17 cellular contexts compared by ENCODE assay signal in the genomic region with DNA sequence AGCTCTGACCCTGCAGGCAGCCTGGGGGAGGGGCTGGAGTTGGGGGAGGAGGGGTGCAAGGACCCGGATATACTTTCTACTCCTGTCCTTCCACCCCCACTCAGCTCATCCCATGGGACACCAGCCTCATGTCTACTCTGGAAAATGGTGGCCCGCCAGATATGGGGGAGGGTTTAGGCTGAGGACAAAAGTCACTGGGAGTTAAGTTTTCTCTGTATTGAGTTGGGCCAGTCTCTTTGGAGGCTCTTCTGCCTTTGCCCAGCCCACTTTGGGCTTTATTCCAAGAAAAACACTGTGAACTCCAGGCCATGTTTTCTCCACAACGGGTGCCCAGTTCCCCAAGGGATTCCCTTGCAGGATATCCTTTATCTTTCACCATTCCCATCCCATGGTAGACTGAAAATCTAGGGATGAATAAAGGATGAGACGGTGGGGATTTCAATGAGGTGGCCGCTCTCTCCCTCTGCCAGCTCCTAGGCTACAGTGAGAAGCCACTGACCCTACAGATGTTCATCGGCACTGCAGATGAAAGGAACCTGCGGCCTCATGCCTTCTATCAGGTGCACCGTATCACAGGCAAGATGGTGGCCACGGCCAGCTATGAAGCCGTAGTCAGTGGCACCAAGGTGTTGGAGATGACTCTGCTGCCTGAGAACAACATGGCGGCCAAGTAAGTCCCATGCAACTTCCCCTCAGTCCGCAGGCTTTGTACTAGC. TPM values are rescaled to one million over a fixed set of nuclear protein-coding genes. Genes with fewer than 3 reads are reported as not detected.
A peak's percentile ranks its signal among the peaks of the same experiment; 100 is the strongest.
DNase-seq lines count a peak whose midpoint lies in the region; ATAC-seq and TF ChIP-seq lines count a peak whose summit lies in the region.
"Had no signal": no experiment of that assay in that cellular context is flagged by ENCODE, and none has a peak within 500 bp of the region (broad histone marks: within the 10 kb centered on the region; RNA-seq: fewer than 3 reads in every experiment).

No MANE protein-coding gene starts in this region.

- intact Hi-C loops in sciatic nerve (cut with DNase I) = no loop called here

- no peaks in the 10 kb centered on the region for H3K79me2 ChIP-seq in SK-N-SH (ENCODE audit: insufficient read depth)

- POLR2A ChIA-PET in SK-N-SH (lab: Yijun Ruan, JAX) = no interaction called here

- no peak overlapping the region; a peak in 1 of 4 replicates for H3K27ac ChIP-seq in SK-N-SH (ENCODE audit: low read depth in 2 of 2, low read length in 1 of 2)
- H3K27ac ChIP-seq: epithelial cell of prostate, neutrophil had no signal

- H3K27me3 ChIP-seq in SK-N-SH (ENCODE audit: insufficient read depth) = no peaks in the 10 kb centered on the region

- no peak overlapping the region for H3K4me2 ChIP-seq in SK-N-SH

- no peak for TF ChIP-seq CTCF in SK-N-SH (IDR thresholded peaks at IDR 0.05)
- TF ChIP-seq CTCF in fibroblast of villous mesenchyme (IDR thresholded peaks at IDR 0.05; ENCODE audit: insufficient read depth, low read depth, low read length) = no peak

- no peaks in the 10 kb centered on the region for H3K9me3 ChIP-seq in SK-N-SH
- H3K9me3 ChIP-seq: Caco-2, neutrophil had no signal

- no peak for ATAC-seq in SK-N-SH treated with all-trans-retinoic acid at 6 μM for 48 hours
- ATAC-seq in sciatic nerve = no peak
- no peak for ATAC-seq in GM21381 (IDR thresholded peaks at IDR 0.05; ENCODE audit: unreplicated experiment)
- ATAC-seq: activated T-cell treated with anti-CD3 and anti-CD28 coated beads, Interleukin-2, amount 50 U/mL, for 4 hours; stimulated activated memory B cell treated with anti-CD40 and anti-IgM and Interleukin-4, amounts not matched to agents 10 μg/mL and 1 μg/mL and 100 μg/mL, for 72 hours had no signal

- CTCF ChIA-PET in SK-N-SH (lab: Yijun Ruan, JAX) = interaction anchor here (1.0 to 6.2 kb wide), 4 partner anchors 10 to 58 kb away, joined by 3 to 44 read pairs (median 4); a partner anchor contains a TSS

- no peaks in the 10 kb centered on the region for H4K20me1 ChIP-seq in SK-N-SH (ENCODE audit: insufficient read depth)

- H3K36me3 ChIP-seq in SK-N-SH (replicated peaks in 1 of 2; ENCODE audit: control insufficient read depth in 1 of 2, insufficient read depth in 2 of 2, low read length in 1 of 2) = peaks cover 0 to 24% of the 10 kb centered on the region in 2 experiments
- H3K36me3 ChIP-seq: neutrophil had no signal

- DNase-seq in SK-N-SH (peak; percentile 44), RPMI7951 (ENCODE audit: low read depth) (peak; percentile 59), fibroblast of villous mesenchyme (ENCODE audit: low read depth) (peak; percentile 28), sciatic nerve (ENCODE audit: low spot score) (peak; percentile 67), NAMALWA (ENCODE audit: low spot score) (no peak), mucosa of gallbladder (ENCODE audit: low spot score) (no peak)
- DNase-seq: activated CD4-positive, alpha-beta T cell treated with anti-CD3 and anti-CD28 coated beads, Interleukin-2, amount 50 U/mL, for 48 hours; activated T-cell treated with anti-CD3 and anti-CD28 coated beads, Interleukin-2, amount 50 U/mL, for 4 hours; Caco-2; NCI-H446; trophoblast cell had no signal

- 75% methylated on average over 8 of the region's 12 CpGs for WGBS in SK-N-SH (ENCODE audit: low lambda C conversion rate)

- H2AFZ ChIP-seq in SK-N-SH (ENCODE audit: low read depth) = no peak overlapping the region

- H3K4me1 ChIP-seq in SK-N-SH (ENCODE audit: control insufficient read depth in 1 of 2, insufficient read depth in 2 of 2, low read depth in 1 of 2, low read length in 1 of 2) = peaks cover 3 to 16% of the 10 kb centered on the region in 2 experiments; a peak in 2 of 4 replicates
- H3K4me1 ChIP-seq: Caco-2 had no signal

- no peaks in the 10 kb centered on the region for H3K9me2 ChIP-seq in SK-N-SH

- TF ChIP-seq RAD21 in SK-N-SH (IDR thresholded peaks at IDR 0.05; ENCODE audit: low read length) = no peak

- H3K4me3 ChIP-seq in SK-N-SH (ENCODE audit: low read depth in 2 of 2, low read length in 1 of 2) = no peak overlapping the region
- no peak overlapping the region for H3K4me3 ChIP-seq in fibroblast of villous mesenchyme (ENCODE audit: low read depth, low read length)

- H3K9ac ChIP-seq in SK-N-SH = no peak overlapping the region

- no peak for TF ChIP-seq EP300 in SK-N-SH (IDR thresholded peaks at IDR 0.05; ENCODE audit: borderline replicate concordance in 1 of 2, low read depth in 1 of 2, low read length in 1 of 2)

- H3F3A ChIP-seq in SK-N-SH (replicated peaks; ENCODE audit: insufficient read depth) = no peaks in the 10 kb centered on the region

TF ChIP-seq in SK-N-SH, 30 proteins besides CTCF, POLR2A, EP300 and RAD21:
- TF ChIP-seq GABPA (IDR thresholded peaks at IDR 0.05; ENCODE audit: low read depth) (no peak), NFIC (IDR thresholded peaks at IDR 0.05; ENCODE audit: borderline replicate concordance) (0 out of 2 replicates have a peak, but pooled peaks have one; percentile 18)

TF ChIP-seq in SK-N-SH treated with all-trans-retinoic acid at 6 μM for 48 hours, 23 proteins besides CTCF, POLR2A, EP300 and RAD21:
- no peak for TF ChIP-seq BACH2 (CRISPR knock-in tag; IDR thresholded peaks at IDR 0.05; ENCODE audit: borderline replicate concordance)
- no peak for TF ChIP-seq SNAI2 (CRISPR knock-in tag; IDR thresholded peaks at IDR 0.05)
- TF ChIP-seq ZNF70 (CRISPR knock-in tag; IDR thresholded peaks at IDR 0.05) = no peak
- TF ChIP-seq PPARA (CRISPR knock-in tag; IDR thresholded peaks at IDR 0.05; ENCODE audit: borderline replicate concordance) = no peak
- TF ChIP-seq OSR1 (CRISPR knock-in tag; IDR thresholded peaks at IDR 0.05) = no peak
- no peak for TF ChIP-seq ZFP30 (CRISPR knock-in tag; IDR thresholded peaks at IDR 0.05)
- TF ChIP-seq, protein P1, sequence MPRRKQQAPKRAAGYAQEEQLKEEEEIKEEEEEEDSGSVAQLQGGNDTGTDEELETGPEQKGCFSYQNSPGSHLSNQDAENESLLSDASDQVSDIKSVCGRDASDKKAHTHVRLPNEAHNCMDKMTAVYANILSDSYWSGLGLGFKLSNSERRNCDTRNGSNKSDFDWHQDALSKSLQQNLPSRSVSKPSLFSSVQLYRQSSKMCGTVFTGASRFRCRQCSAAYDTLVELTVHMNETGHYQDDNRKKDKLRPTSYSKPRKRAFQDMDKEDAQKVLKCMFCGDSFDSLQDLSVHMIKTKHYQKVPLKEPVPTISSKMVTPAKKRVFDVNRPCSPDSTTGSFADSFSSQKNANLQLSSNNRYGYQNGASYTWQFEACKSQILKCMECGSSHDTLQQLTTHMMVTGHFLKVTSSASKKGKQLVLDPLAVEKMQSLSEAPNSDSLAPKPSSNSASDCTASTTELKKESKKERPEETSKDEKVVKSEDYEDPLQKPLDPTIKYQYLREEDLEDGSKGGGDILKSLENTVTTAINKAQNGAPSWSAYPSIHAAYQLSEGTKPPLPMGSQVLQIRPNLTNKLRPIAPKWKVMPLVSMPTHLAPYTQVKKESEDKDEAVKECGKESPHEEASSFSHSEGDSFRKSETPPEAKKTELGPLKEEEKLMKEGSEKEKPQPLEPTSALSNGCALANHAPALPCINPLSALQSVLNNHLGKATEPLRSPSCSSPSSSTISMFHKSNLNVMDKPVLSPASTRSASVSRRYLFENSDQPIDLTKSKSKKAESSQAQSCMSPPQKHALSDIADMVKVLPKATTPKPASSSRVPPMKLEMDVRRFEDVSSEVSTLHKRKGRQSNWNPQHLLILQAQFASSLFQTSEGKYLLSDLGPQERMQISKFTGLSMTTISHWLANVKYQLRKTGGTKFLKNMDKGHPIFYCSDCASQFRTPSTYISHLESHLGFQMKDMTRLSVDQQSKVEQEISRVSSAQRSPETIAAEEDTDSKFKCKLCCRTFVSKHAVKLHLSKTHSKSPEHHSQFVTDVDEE (CRISPR knock-in tag; IDR thresholded peaks at IDR 0.05) = no peak

RNA-seq across cellular contexts. Expression of a gene that starts 4.9 kb away (rescaled TPM):
- 24.9 and 25.3 TPM in 2 replicates for polyA plus RNA-seq in SK-N-SH (2012; rRNA removed)
- polyA plus RNA-seq in SK-N-SH (2012; cell fraction: cytosol; rRNA removed) = 4.8 and 5.9 TPM in 2 replicates
- polyA plus RNA-seq in SK-N-SH (2012; cell fraction: nucleus; rRNA removed) = 152 and 250 TPM in 2 replicates
- total RNA-seq in RPMI7951 (2014; rRNA removed; shearing (Covaris generic)) = 10.6 and 13.1 TPM in 2 replicates
- 56.4 and 68.2 TPM in 2 replicates for total RNA-seq in fibroblast of villous mesenchyme
- 78.9 TPM for total RNA-seq in sciatic nerve
- total RNA-seq in mucosa of gallbladder = 148 TPM

RNA-seq across cellular contexts. Expression of a gene that starts 25.9 kb away (rescaled TPM):
- polyA plus RNA-seq in SK-N-SH (2012; rRNA removed) = 4.7 and 4.8 TPM in 2 replicates
- polyA plus RNA-seq in SK-N-SH (2012; cell fraction: cytosol; rRNA removed) = 1.7 and 2.7 TPM in 2 replicates
- 6.6 and 8.6 TPM in 2 replicates for polyA plus RNA-seq in SK-N-SH (2012; cell fraction: nucleus; rRNA removed)
- 0.36 and 0.39 TPM in 2 replicates for total RNA-seq in RPMI7951 (2014; rRNA removed; shearing (Covaris generic))
- 11.6 and 15.5 TPM in 2 replicates for total RNA-seq in fibroblast of villous mesenchyme
- 20.0 TPM for total RNA-seq in sciatic nerve
- total RNA-seq in mucosa of gallbladder = 30.6 TPM

RNA-seq across cellular contexts. Expression of a gene that starts 33.1 kb away (rescaled TPM):
- polyA plus RNA-seq in SK-N-SH (2012; rRNA removed) = not detected in 2 replicates
- not detected in 2 replicates for polyA plus RNA-seq in SK-N-SH (2012; cell fraction: cytosol; rRNA removed)
- polyA plus RNA-seq in SK-N-SH (2012; cell fraction: nucleus; rRNA removed) = not detected in 2 replicates
- total RNA-seq in RPMI7951 (2014; rRNA removed; shearing (Covaris generic)) = 0.60 and 1.3 TPM in 2 replicates
- 0.32 and 3.9 TPM in 2 replicates for total RNA-seq in fibroblast of villous mesenchyme
- 8.9 TPM for total RNA-seq in sciatic nerve
- 56.5 TPM for total RNA-seq in mucosa of gallbladder

RNA-seq across cellular contexts. Expression of a gene that starts 38.0 kb away (rescaled TPM):
- polyA plus RNA-seq in SK-N-SH (2012; rRNA removed) = 0.03 and 0.08 TPM in 2 replicates
- 0.07 TPM in 1 of 2 replicates, not detected in the other for polyA plus RNA-seq in SK-N-SH (2012; cell fraction: cytosol; rRNA removed)
- polyA plus RNA-seq in SK-N-SH (2012; cell fraction: nucleus; rRNA removed) = 0.39 and 0.62 TPM in 2 replicates
- not detected in 2 replicates for total RNA-seq in RPMI7951 (2014; rRNA removed; shearing (Covaris generic))
- total RNA-seq in fibroblast of villous mesenchyme = 4.2 and 18.1 TPM in 2 replicates
- 68.1 TPM for total RNA-seq in sciatic nerve
- 29.0 TPM for total RNA-seq in mucosa of gallbladder
- total RNA-seq: HT1080 had no signal

RNA-seq across cellular contexts. Expression of a gene that starts 56.6 kb away (rescaled TPM):
- 1.8 TPM in 2 replicates for polyA plus RNA-seq in SK-N-SH (2012; rRNA removed)
- polyA plus RNA-seq in SK-N-SH (2012; cell fraction: cytosol; rRNA removed) = 0.92 and 0.93 TPM in 2 replicates
- 12.6 and 14.2 TPM in 2 replicates for polyA plus RNA-seq in SK-N-SH (2012; cell fraction: nucleus; rRNA removed)
- 0.72 and 1.3 TPM in 2 replicates for total RNA-seq in RPMI7951 (2014; rRNA removed; shearing (Covaris generic))
- total RNA-seq in fibroblast of villous mesenchyme (1.7 and 2.3 TPM in 2 replicates), sciatic nerve (7.0 TPM), mucosa of gallbladder (14.0 TPM)

Comparison
In these comparisons a context has a peak if more than half of its experiments do, and no peak if none do; other contexts are left out.
1. DNase-seq: peak in SK-N-SH (single experiment), RPMI7951 (single experiment), fibroblast of villous mesenchyme (single experiment) and sciatic nerve (single experiment); none in NAMALWA (single experiment) and mucosa of gallbladder (single experiment).